In genomic region chr13:30019648-30020626, GRCh38 we compare ENCODE assay signal across 1 cellular context.
TF ChIP-seq lines count a peak whose summit lies in the region.

No MANE protein-coding gene starts in this region.

TF ChIP-seq in WTC11, 78 proteins besides CTCF, POLR2A, EP300 and RAD21:
- TF ChIP-seq ESRRA (CRISPR knock-in tag; IDR thresholded peaks at IDR 0.05; ENCODE audit: borderline replicate concordance) = no peak
TF ChIP-seq in WTC11: peak in this region for 0.
